24 cellular contexts compared by ENCODE assay signal in genomic region chr5:125655156-125655555, GRCh38.
DNase-seq lines count a peak whose midpoint lies in the region; ATAC-seq, FAIRE-seq and TF ChIP-seq lines count a peak whose summit lies in the region.
"Had no signal": no experiment of that assay in that cellular context is flagged by ENCODE, and none has a peak within 500 bp of the region (broad histone marks: within the 10 kb centered on the region; RNA-seq: fewer than 3 reads in every experiment).

No MANE protein-coding gene starts in this region.

- no peaks in the 10 kb centered on the region for H3K36me3 ChIP-seq in Panc1 (ENCODE audit: control insufficient read depth, insufficient read depth, low read length)
- no peaks in the 10 kb centered on the region for H3K36me3 ChIP-seq in CD8-positive, alpha-beta memory T cell (ENCODE audit: insufficient read depth, low read length)
- H3K36me3 ChIP-seq: ascending aorta, spleen, vagina had no signal

- no peak overlapping the region for H3K27ac Mint-ChIP-seq in CD4-positive, alpha-beta T cell
- no peak overlapping the region for H3K27ac Mint-ChIP-seq in CD8-positive, alpha-beta memory T cell
- H3K27ac Mint-ChIP-seq: CD4-positive, CD25-positive, alpha-beta regulatory T cell; mesothelial cell of epicardium; T-helper 1 cell treated with Interleukin-12 subunit alpha and Interleukin-12 subunit beta and Interleukin-4 antibody, amounts not matched to agents 30 μg/mL and 1 μg/mL, for 36 hours had no signal

- TF ChIP-seq CTCF in Panc1 (IDR thresholded peaks at IDR 0.05), result no peak
- TF ChIP-seq CTCF in CD4-positive, alpha-beta T cell (IDR thresholded peaks at IDR 0.05), result no peak

- no peaks in the 10 kb centered on the region for H3K9me3 Mint-ChIP-seq in CD4-positive, alpha-beta T cell
- peaks cover 2 to 24% (median 3%) of the 10 kb centered on the region in 5 donors for H3K9me3 Mint-ChIP-seq in CD8-positive, alpha-beta memory T cell
- H3K9me3 Mint-ChIP-seq: mesothelial cell of epicardium; T-helper 1 cell treated with Interleukin-12 subunit alpha and Interleukin-12 subunit beta and Interleukin-4 antibody, amounts not matched to agents 30 μg/mL and 1 μg/mL, for 36 hours had no signal

- no peak overlapping the region for H3K4me3 ChIP-seq in Panc1 (ENCODE audit: low read depth in 2 of 2, low read length in 2 of 2)
- H3K4me3 ChIP-seq in CD8-positive, alpha-beta memory T cell (ENCODE audit: low read length), result no peak overlapping the region
- H3K4me3 ChIP-seq: ascending aorta, spleen, vagina had no signal

- H3K9me3 ChIP-seq in Panc1 (ENCODE audit: control insufficient read depth, insufficient read depth, low read depth, low read length), result no peaks in the 10 kb centered on the region
- no peaks in the 10 kb centered on the region for H3K9me3 ChIP-seq in CD4-positive, alpha-beta T cell (ENCODE audit: control insufficient read depth, low read length)
- H3K9me3 ChIP-seq in CD8-positive, alpha-beta memory T cell (ENCODE audit: low read length), result no peaks in the 10 kb centered on the region
- H3K9me3 ChIP-seq: ascending aorta, spleen, vagina had no signal

- POLR2A ChIA-PET in Panc1 (lab: Charles Lee), result no interaction called here
- POLR2A ChIA-PET in CD4-positive, alpha-beta T cell (lab: Charles Lee), result no interaction called here
- POLR2A ChIA-PET in CD8-positive, alpha-beta memory T cell (lab: Charles Lee), result no interaction called here

- no peaks in the 10 kb centered on the region for H3K4me1 Mint-ChIP-seq in CD4-positive, alpha-beta T cell (ENCODE audit: low read depth)
- H3K4me1 Mint-ChIP-seq in CD8-positive, alpha-beta memory T cell, result no peaks in the 10 kb centered on the region
- H3K4me1 Mint-ChIP-seq: CD4-positive, CD25-positive, alpha-beta regulatory T cell had no signal

- H3K27me3 ChIP-seq in Panc1 (ENCODE audit: control insufficient read depth, insufficient read depth, low read length), result no peaks in the 10 kb centered on the region
- no peaks in the 10 kb centered on the region for H3K27me3 ChIP-seq in CD4-positive, alpha-beta T cell (ENCODE audit: control insufficient read depth, insufficient read depth, low read length)
- H3K27me3 ChIP-seq in CD8-positive, alpha-beta memory T cell (ENCODE audit: insufficient read depth, low read length, poor library complexity, severe bottlenecking), result no peaks in the 10 kb centered on the region
- H3K27me3 ChIP-seq: ascending aorta, spleen, vagina had no signal

- H3K4me1 ChIP-seq in Panc1 (ENCODE audit: control insufficient read depth, insufficient read depth, low read length), result no peaks in the 10 kb centered on the region; the same call in 1 of the 2 replicates
- H3K4me1 ChIP-seq in CD8-positive, alpha-beta memory T cell (ENCODE audit: insufficient read depth, low read length), result no peaks in the 10 kb centered on the region
- H3K4me1 ChIP-seq: ascending aorta had no signal

- H3K4me3 Mint-ChIP-seq in CD4-positive, alpha-beta T cell, result no peak overlapping the region
- no peak overlapping the region for H3K4me3 Mint-ChIP-seq in CD8-positive, alpha-beta memory T cell
- H3K4me3 Mint-ChIP-seq: CD4-positive, CD25-positive, alpha-beta regulatory T cell; mesothelial cell of epicardium; T-helper 1 cell treated with Interleukin-12 subunit alpha and Interleukin-12 subunit beta and Interleukin-4 antibody, amounts not matched to agents 30 μg/mL and 1 μg/mL, for 36 hours had no signal

- no peaks in the 10 kb centered on the region for H3K27me3 Mint-ChIP-seq in CD4-positive, alpha-beta T cell
- no peaks in the 10 kb centered on the region for H3K27me3 Mint-ChIP-seq in CD8-positive, alpha-beta memory T cell
- H3K27me3 Mint-ChIP-seq: CD4-positive, CD25-positive, alpha-beta regulatory T cell had no signal

- intact Hi-C loops in Panc1 (cut with micrococcal nuclease; ENCODE audit: unreplicated experiment), result no loop called here
- intact Hi-C loops in CD4-positive, alpha-beta T cell (cut with DNase I, micrococcal nuclease), result no loop called here
- intact Hi-C loops in posterior vena cava (cut with DNase I), result no loop called here

- H3K36me3 Mint-ChIP-seq in CD4-positive, alpha-beta T cell (ENCODE audit: low read depth), result no peaks in the 10 kb centered on the region
- H3K36me3 Mint-ChIP-seq in CD8-positive, alpha-beta memory T cell, result no peaks in the 10 kb centered on the region
- H3K36me3 Mint-ChIP-seq: CD4-positive, CD25-positive, alpha-beta regulatory T cell; mesothelial cell of epicardium had no signal

- peak; percentile 94 for FAIRE-seq in islet of Langerhans (lab: Jason Lieb, UNC)

- no peak for ATAC-seq in Panc1
- no peak for ATAC-seq in CD4-positive, alpha-beta T cell (ENCODE audit: poor library complexity)
- ATAC-seq: PC-3 had no signal

- peak overlapping the region; percentile 61; the same call in 1 of the 2 replicates for H3K27ac ChIP-seq in Panc1 (ENCODE audit: low read length)
- no peak overlapping the region for H3K27ac ChIP-seq in CD4-positive, alpha-beta T cell (ENCODE audit: low read depth, low read length)
- H3K27ac ChIP-seq in CD8-positive, alpha-beta memory T cell (ENCODE audit: low read depth, low read length), result no peak overlapping the region
- H3K27ac ChIP-seq: ascending aorta, spleen, vagina, VCaP had no signal

- in situ Hi-C loops in Panc1 (cut with HindIII; ENCODE audit: low pct_unique_long_range_greater_than_20kb, low sequenced_read_pairs), result no loop called here

- BruUV-seq in Panc1 (replicated peaks; lab: Mats Ljungman, UMichigan), result no TSS peak

- CTCF ChIA-PET in Panc1 (lab: Charles Lee), result no interaction called here
- CTCF ChIA-PET in CD4-positive, alpha-beta T cell (lab: Charles Lee), result no interaction called here
- CTCF ChIA-PET in CD8-positive, alpha-beta memory T cell (lab: Charles Lee), result no interaction called here

- peak; percentile 9 for DNase-seq in NCI-H510A treated with DMSO at 0.1 percent for 48 hours (lab: John Stamatoyannopoulos, UW)
- no peak for DNase-seq in NCI-H510A (lab: John Stamatoyannopoulos, UW)
- no peak for DNase-seq in Panc1 (ENCODE audit: low read depth, low spot score)
- no peak for DNase-seq in CD4-positive, alpha-beta T cell
- DNase-seq in NCI-H446 treated with DMSO at 0.1 percent for 48 hours (lab: John Stamatoyannopoulos, UW), result no peak
- DNase-seq in posterior vena cava (ENCODE audit: low spot score), result no peak
- no peak for DNase-seq in CD8-positive, alpha-beta memory T cell
- DNase-seq: activated CD4-positive, alpha-beta T cell treated with anti-CD3 and anti-CD28 coated beads, Interleukin-2, amount 50 U/mL, for 4 hours; activated T-cell treated with anti-CD3 and anti-CD28 coated beads for 4 hours; CD4-positive, CD25-positive, alpha-beta regulatory T cell; EL; HCEC 1CT; Kasumi-1; kidney glomerular epithelial cell; NCI-H1694; PC-3; retina; spleen had no signal
